In genomic region chr1:186152227-186152944, GRCh38 we compare ENCODE assay signal across 14 cellular contexts.
DNase-seq lines count a peak whose midpoint lies in the region; ATAC-seq and TF ChIP-seq lines count a peak whose summit lies in the region.
"Had no signal": no experiment of that assay in that cellular context is flagged by ENCODE, and none has a peak within 500 bp of the region (broad histone marks: within the 10 kb centered on the region; RNA-seq: fewer than 3 reads in every experiment).

No MANE protein-coding gene starts in this region.

- H3F3A ChIP-seq in neural progenitor cell (ENCODE audit: low read depth): no peaks in the 10 kb centered on the region

- no peak overlapping the region for H3K4me3 Mint-ChIP-seq in neural progenitor cell
- no peak overlapping the region for H3K4me3 Mint-ChIP-seq in T-helper 2 cell treated with Interferon-gamma antibody and Interleukin-4, amounts not matched to agents 5 μg/mL and 100 μg/mL, for 36 hours
- no peak overlapping the region for H3K4me3 Mint-ChIP-seq in activated CD4-positive, alpha-beta memory T cell treated with anti-CD3 and anti-CD28 coated beads, Interleukin-2, amount 10 ng/mL, durations not matched to agents 7 days and 5 days
- H3K4me3 Mint-ChIP-seq: CD8-positive, alpha-beta memory T cell; effector memory CD8-positive, alpha-beta T cell; WTC11 had no signal

- H3K4me1 Mint-ChIP-seq in neural progenitor cell: peaks cover 8% of the 10 kb centered on the region
- no peaks in the 10 kb centered on the region for H3K4me1 Mint-ChIP-seq in T-helper 2 cell treated with Interferon-gamma antibody and Interleukin-4, amounts not matched to agents 5 μg/mL and 100 μg/mL, for 36 hours (ENCODE audit: low read depth)
- no peaks in the 10 kb centered on the region for H3K4me1 Mint-ChIP-seq in activated CD4-positive, alpha-beta memory T cell treated with anti-CD3 and anti-CD28 coated beads, Interleukin-2, amount 10 ng/mL, durations not matched to agents 7 days and 5 days
- H3K4me1 Mint-ChIP-seq: CD8-positive, alpha-beta memory T cell; WTC11 had no signal

- no peak overlapping the region for H3K27ac ChIP-seq in neural progenitor cell

- no peaks in the 10 kb centered on the region for H3K36me3 ChIP-seq in neural progenitor cell

- no peaks in the 10 kb centered on the region for H3K36me3 Mint-ChIP-seq in neural progenitor cell
- no peaks in the 10 kb centered on the region for H3K36me3 Mint-ChIP-seq in T-helper 2 cell treated with Interferon-gamma antibody and Interleukin-4, amounts not matched to agents 5 μg/mL and 100 μg/mL, for 36 hours (ENCODE audit: low read depth)
- no peaks in the 10 kb centered on the region for H3K36me3 Mint-ChIP-seq in activated CD4-positive, alpha-beta memory T cell treated with anti-CD3 and anti-CD28 coated beads, Interleukin-2, amount 10 ng/mL, durations not matched to agents 7 days and 5 days (ENCODE audit: low read depth)
- H3K36me3 Mint-ChIP-seq: CD8-positive, alpha-beta memory T cell; WTC11 had no signal

- no peaks in the 10 kb centered on the region for H3K27me3 ChIP-seq in neural progenitor cell

- POLR2A ChIA-PET in activated CD4-positive, alpha-beta memory T cell treated with anti-CD3 and anti-CD28 coated beads, Interleukin-2, amount 10 ng/mL, durations not matched to agents 7 days and 5 days (lab: Charles Lee): no interaction called here

- H3K4me3 ChIP-seq in choroid plexus epithelial cell (ENCODE audit: low read depth, low read length): no peak overlapping the region
- no peak overlapping the region for H3K4me3 ChIP-seq in neural progenitor cell

- H3K9me3 ChIP-seq in neural progenitor cell (ENCODE audit: low read depth): no peaks in the 10 kb centered on the region

- no peak overlapping the region for H2AFZ ChIP-seq in neural progenitor cell (replicated peaks)

- no peaks in the 10 kb centered on the region for H3K27me3 Mint-ChIP-seq in neural progenitor cell (ENCODE audit: insufficient read depth, low read depth)
- peaks cover 3% of the 10 kb centered on the region for H3K27me3 Mint-ChIP-seq in T-helper 2 cell treated with Interferon-gamma antibody and Interleukin-4, amounts not matched to agents 5 μg/mL and 100 μg/mL, for 36 hours (ENCODE audit: low read depth)
- peaks cover 3% of the 10 kb centered on the region for H3K27me3 Mint-ChIP-seq in activated CD4-positive, alpha-beta memory T cell treated with anti-CD3 and anti-CD28 coated beads, Interleukin-2, amount 10 ng/mL, durations not matched to agents 7 days and 5 days
- H3K27me3 Mint-ChIP-seq: CD8-positive, alpha-beta memory T cell; effector memory CD8-positive, alpha-beta T cell had no signal

- H3K79me2 ChIP-seq in neural progenitor cell (ENCODE audit: low read depth): no peaks in the 10 kb centered on the region

- H3K4me2 ChIP-seq in neural progenitor cell: no peak overlapping the region

- H3K4me1 ChIP-seq in neural progenitor cell: peaks cover 6% of the 10 kb centered on the region

- no peak overlapping the region for H3K9ac ChIP-seq in neural progenitor cell

- no peaks in the 10 kb centered on the region for H4K20me1 ChIP-seq in neural progenitor cell (ENCODE audit: low read depth)

- in situ Hi-C loops in Caki2 (cut with HindIII; ENCODE audit: low pct_unique_long_range_greater_than_20kb, low sequenced_read_pairs): no loop called here

- TF ChIP-seq CTCF in choroid plexus epithelial cell (conservative IDR thresholded peaks at IDR 0.05; ENCODE audit: low read depth, low read length) (no peak), neural progenitor cell (IDR thresholded peaks at IDR 0.05) (no peak)

- no peak for ATAC-seq in GM21737 (IDR thresholded peaks at IDR 0.05; ENCODE audit: unreplicated experiment)
- ATAC-seq: effector memory CD8-positive, alpha-beta T cell; left colon; WTC11 had no signal

- DNase-seq in Caki2 (ENCODE audit: low read depth): peak; percentile 52
- DNase-seq in NCI-H69 (lab: John Stamatoyannopoulos, UW): peak; percentile 34
- peak; percentile 82 for DNase-seq in choroid plexus epithelial cell (ENCODE audit: low read depth)
- DNase-seq in neural progenitor cell (ENCODE audit: low spot score): peak; percentile 3
- no peak for DNase-seq in T-helper 2 cell treated with Interferon-gamma antibody and Interleukin-4, amounts not matched to agents 5 μg/mL and 100 μg/mL, for 36 hours (ENCODE audit: low spot score)
- DNase-seq in NCI-H2029 (lab: John Stamatoyannopoulos, UW): no peak
- no peak for DNase-seq in activated CD4-positive, alpha-beta memory T cell treated with anti-CD3 and anti-CD28 coated beads, Interleukin-2, amount 10 ng/mL, durations not matched to agents 7 days and 5 days
- DNase-seq: CD8-positive, alpha-beta memory T cell; effector memory CD8-positive, alpha-beta T cell; left colon; NCI-H1048 had no signal

- no peaks in the 10 kb centered on the region for H3K9me3 Mint-ChIP-seq in neural progenitor cell
- no peaks in the 10 kb centered on the region for H3K9me3 Mint-ChIP-seq in T-helper 2 cell treated with Interferon-gamma antibody and Interleukin-4, amounts not matched to agents 5 μg/mL and 100 μg/mL, for 36 hours
- no peaks in the 10 kb centered on the region for H3K9me3 Mint-ChIP-seq in activated CD4-positive, alpha-beta memory T cell treated with anti-CD3 and anti-CD28 coated beads, Interleukin-2, amount 10 ng/mL, durations not matched to agents 7 days and 5 days
- H3K9me3 Mint-ChIP-seq: activated T-helper 2 cell treated with anti-CD3 and anti-CD28 coated beads, Interferon-gamma antibody, Interleukin-2, Interleukin-4, amounts not matched to agents 10 μg/mL and 5 μg/mL and 100 μg/mL, durations not matched to agents 14 hours and 24 hours and 36 hours; CD8-positive, alpha-beta memory T cell; effector memory CD8-positive, alpha-beta T cell; WTC11 had no signal

- H3K27ac Mint-ChIP-seq in neural progenitor cell: no peak overlapping the region
- no peak overlapping the region for H3K27ac Mint-ChIP-seq in T-helper 2 cell treated with Interferon-gamma antibody and Interleukin-4, amounts not matched to agents 5 μg/mL and 100 μg/mL, for 36 hours
- no peak overlapping the region for H3K27ac Mint-ChIP-seq in activated CD4-positive, alpha-beta memory T cell treated with anti-CD3 and anti-CD28 coated beads, Interleukin-2, amount 10 ng/mL, durations not matched to agents 7 days and 5 days
- H3K27ac Mint-ChIP-seq: activated T-helper 2 cell treated with anti-CD3 and anti-CD28 coated beads, Interferon-gamma antibody, Interleukin-2, Interleukin-4, amounts not matched to agents 10 μg/mL and 5 μg/mL and 100 μg/mL, durations not matched to agents 14 hours and 24 hours and 36 hours; CD8-positive, alpha-beta memory T cell; effector memory CD8-positive, alpha-beta T cell; WTC11 had no signal

- CTCF ChIA-PET in activated CD4-positive, alpha-beta memory T cell treated with anti-CD3 and anti-CD28 coated beads, Interleukin-2, amount 10 ng/mL, durations not matched to agents 7 days and 5 days (lab: Charles Lee): no interaction called here

Comparison
In these comparisons a context has a peak if more than half of its experiments do, and no peak if none do; other contexts are left out.
1. DNase-seq: peak in Caki2 (single experiment), NCI-H69 (single experiment), choroid plexus epithelial cell (single experiment) and neural progenitor cell (single experiment); none in T-helper 2 cell treated with Interferon-gamma antibody and Interleukin-4, amounts not matched to agents 5 μg/mL and 100 μg/mL, for 36 hours (single experiment), NCI-H2029 (single experiment) and activated CD4-positive, alpha-beta memory T cell treated with anti-CD3 and anti-CD28 coated beads, Interleukin-2, amount 10 ng/mL, durations not matched to agents 7 days and 5 days (single experiment).